8 cellular contexts compared by ENCODE assay signal in genomic region chr9:20620658-20621552, GRCh38. TPM values are rescaled to one million over a fixed set of nuclear protein-coding genes. Genes with fewer than 3 reads are reported as not detected.
DNase-seq lines count a peak whose midpoint lies in the region; ATAC-seq and TF ChIP-seq lines count a peak whose summit lies in the region.

No MANE protein-coding gene starts in this region.

- TF ChIP-seq CTCF in fibroblast of villous mesenchyme (IDR thresholded peaks at IDR 0.05; ENCODE audit: insufficient read depth, low read depth, low read length), result no peak
- TF ChIP-seq CTCF in neural crest cell (conservative IDR thresholded peaks at IDR 0.05), result no peak

- peak overlapping the region; percentile 94 for H3K27ac Mint-ChIP-seq in activated T-helper 2 cell treated with anti-CD3 and anti-CD28 coated beads, Interferon-gamma antibody, Interleukin-2, Interleukin-4, amounts not matched to agents 10 μg/mL and 5 μg/mL and 100 μg/mL, durations not matched to agents 14 hours and 24 hours and 36 hours
- H3K27ac Mint-ChIP-seq in neural crest cell (ENCODE audit: unreplicated experiment), result peak overlapping the region; percentile 85

- peak; percentile 22 for DNase-seq in Daoy (ENCODE audit: low read depth)
- DNase-seq in NCI-H69 (lab: John Stamatoyannopoulos, UW), result peak; percentile 78
- DNase-seq in activated T-helper 2 cell treated with anti-CD3 and anti-CD28 coated beads, Interferon-gamma antibody, Interleukin-2, Interleukin-4, amounts not matched to agents 10 μg/mL and 5 μg/mL and 100 μg/mL, durations not matched to agents 14 hours and 24 hours and 36 hours (ENCODE audit: low spot score), result peak; percentile 24
- peak; percentile 59 for DNase-seq in fibroblast of villous mesenchyme (ENCODE audit: low read depth)
- DNase-seq in neural crest cell (ENCODE audit: low read depth, low spot score), result peak; percentile 13

- ATAC-seq in GM21723 (IDR thresholded peaks at IDR 0.05; ENCODE audit: unreplicated experiment) (no peak), HG02642 (IDR thresholded peaks at IDR 0.05; ENCODE audit: poor library complexity, unreplicated experiment) (no peak)

- H3K27me3 Mint-ChIP-seq in activated T-helper 2 cell treated with anti-CD3 and anti-CD28 coated beads, Interferon-gamma antibody, Interleukin-2, Interleukin-4, amounts not matched to agents 10 μg/mL and 5 μg/mL and 100 μg/mL, durations not matched to agents 14 hours and 24 hours and 36 hours (ENCODE audit: low read depth), result no peaks in the 10 kb centered on the region
- H3K27me3 Mint-ChIP-seq in neural crest cell (ENCODE audit: low read depth), result peaks cover 36% of the 10 kb centered on the region

- H3K36me3 Mint-ChIP-seq in activated T-helper 2 cell treated with anti-CD3 and anti-CD28 coated beads, Interferon-gamma antibody, Interleukin-2, Interleukin-4, amounts not matched to agents 10 μg/mL and 5 μg/mL and 100 μg/mL, durations not matched to agents 14 hours and 24 hours and 36 hours (ENCODE audit: low read depth), result peaks cover 31% of the 10 kb centered on the region
- H3K36me3 Mint-ChIP-seq in neural crest cell (ENCODE audit: low read depth), result no peaks in the 10 kb centered on the region

- peak overlapping the region; percentile 84 for H3K27ac ChIP-seq in temporal lobe (ENCODE audit: low read depth, low read length)

- H3K4me3 Mint-ChIP-seq in activated T-helper 2 cell treated with anti-CD3 and anti-CD28 coated beads, Interferon-gamma antibody, Interleukin-2, Interleukin-4, amounts not matched to agents 10 μg/mL and 5 μg/mL and 100 μg/mL, durations not matched to agents 14 hours and 24 hours and 36 hours (ENCODE audit: low read depth), result peak overlapping the region; percentile 92
- peak overlapping the region; percentile 96 for H3K4me3 Mint-ChIP-seq in neural crest cell

- H3K9me3 Mint-ChIP-seq in activated T-helper 2 cell treated with anti-CD3 and anti-CD28 coated beads, Interferon-gamma antibody, Interleukin-2, Interleukin-4, amounts not matched to agents 10 μg/mL and 5 μg/mL and 100 μg/mL, durations not matched to agents 14 hours and 24 hours and 36 hours, result no peaks in the 10 kb centered on the region
- no peaks in the 10 kb centered on the region for H3K9me3 Mint-ChIP-seq in neural crest cell

- peak overlapping the region; percentile 94 for H3K4me3 ChIP-seq in fibroblast of villous mesenchyme (ENCODE audit: low read depth, low read length)

- intact Hi-C loops in activated T-helper 2 cell treated with anti-CD3 and anti-CD28 coated beads, Interferon-gamma antibody, Interleukin-2, Interleukin-4, amounts not matched to agents 10 μg/mL and 5 μg/mL and 100 μg/mL, durations not matched to agents 14 hours and 24 hours and 36 hours (cut with micrococcal nuclease), result loop anchor here (5.0 kb wide), 5 partner anchors 199 to 1494 kb away; partner anchors contain the start of gene PLIN2

- peaks cover 52% of the 10 kb centered on the region for H3K4me1 Mint-ChIP-seq in activated T-helper 2 cell treated with anti-CD3 and anti-CD28 coated beads, Interferon-gamma antibody, Interleukin-2, Interleukin-4, amounts not matched to agents 10 μg/mL and 5 μg/mL and 100 μg/mL, durations not matched to agents 14 hours and 24 hours and 36 hours (ENCODE audit: low read depth)
- H3K4me1 Mint-ChIP-seq in neural crest cell, result peaks cover 52% of the 10 kb centered on the region

RNA-seq across cellular contexts. Expression of gene MLLT3, which starts 1.4 kb away (rescaled TPM):
- total RNA-seq in Daoy (2014; rRNA removed; shearing (Covaris generic)), result 2.1 and 3.8 TPM in 2 replicates
- 22.4 and 24.9 TPM in 2 replicates for total RNA-seq in activated T-helper 2 cell treated with anti-CD3 and anti-CD28 coated beads, Interferon-gamma antibody, Interleukin-2, Interleukin-4, amounts not matched to agents 10 μg/mL and 5 μg/mL and 100 μg/mL, durations not matched to agents 14 hours and 24 hours and 36 hours
- total RNA-seq in fibroblast of villous mesenchyme (23.5 and 44.9 TPM in 2 replicates), neural crest cell (53.7 and 57.3 TPM in 2 replicates), temporal lobe (95.4 TPM)

Comparison
In these comparisons a context has a peak if more than half of its experiments do, and no peak if none do; other contexts are left out.
1. DNase-seq: peak in every context shown above with its lines; median percentile 78 in NCI-H69; 59 in fibroblast of villous mesenchyme; 24 in activated T-helper 2 cell treated with anti-CD3 and anti-CD28 coated beads, Interferon-gamma antibody, Interleukin-2, Interleukin-4, amounts not matched to agents 10 μg/mL and 5 μg/mL and 100 μg/mL, durations not matched to agents 14 hours and 24 hours and 36 hours; 22 in Daoy; 13 in neural crest cell.